ENCODE assay signal across 11 cellular contexts in genomic region chr17:17848311-17848710, GRCh38. TPM values are rescaled to one million over a fixed set of nuclear protein-coding genes. Genes with fewer than 3 reads are reported as not detected.
DNase-seq lines count a peak whose midpoint lies in the region; ATAC-seq and TF ChIP-seq lines count a peak whose summit lies in the region.
"Had no signal": no experiment of that assay in that cellular context is flagged by ENCODE, and none has a peak within 500 bp of the region (broad histone marks: within the 10 kb centered on the region; RNA-seq: fewer than 3 reads in every experiment).

No MANE protein-coding gene starts in this region.

- peak overlapping the region; percentile 93 for H2BK15ac ChIP-seq in neuronal stem cell (ENCODE audit: low read length)

- H3K14ac ChIP-seq in neuronal stem cell (ENCODE audit: low read length): peak overlapping the region; percentile 92

- peak overlapping the region; percentile 4 for H3K4ac ChIP-seq in neuronal stem cell (ENCODE audit: low read length)

- no peak for ATAC-seq in right cardiac atrium

- H3K4me2 ChIP-seq in neuronal stem cell (ENCODE audit: insufficient read depth, low read length, poor library complexity, severe bottlenecking): no peak overlapping the region
- H3K4me2 ChIP-seq: hepatocyte, SK-N-SH had no signal

- H2BK5ac ChIP-seq in neuronal stem cell (ENCODE audit: low read length): peak overlapping the region; percentile 44

- 85% methylated on average over 8 of the region's 8 CpGs for WGBS in right cardiac atrium
- no CpG with 5 or more reads among the region's 8 CpGs for WGBS in neuronal stem cell (ENCODE audit: extremely low coverage in 2 of 2, insufficient read length in 2 of 2, insufficient replicate concordance in 1 of 2), 2 donors

- H3K4me1 Mint-ChIP-seq in brain: peaks cover 58% of the 10 kb centered on the region

- intact Hi-C loops in right cardiac atrium (cut with DNase I) (loop anchor here in 1 of 4 donors (10.0 kb wide), 1 partner anchor 164 kb away; the partner anchor contains the start of gene RAI1), cardiac septum (cut with DNase I) (no loop called here), vagina (cut with DNase I) (no loop called here)

- peaks cover 17% of the 10 kb centered on the region for H3K4me1 ChIP-seq in right cardiac atrium (ENCODE audit: control insufficient read depth, insufficient read depth, low read length)
- peaks cover 39 to 45% of the 10 kb centered on the region in 2 donors for H3K4me1 ChIP-seq in neuronal stem cell (ENCODE audit: control insufficient read depth in 2 of 2, insufficient read depth in 1 of 2, low read depth in 1 of 2, low read length in 2 of 2)
- H3K4me1 ChIP-seq in vagina: peaks cover 31% of the 10 kb centered on the region

- H3K27me3 ChIP-seq in right cardiac atrium (ENCODE audit: control insufficient read depth, insufficient read depth) (no peaks in the 10 kb centered on the region), neuronal stem cell (ENCODE audit: control insufficient read depth in 3 of 3, insufficient read depth in 3 of 3, low read depth in 1 of 3, low read length in 3 of 3) (no peaks in the 10 kb centered on the region), vagina (no peaks in the 10 kb centered on the region)
- H3K27me3 ChIP-seq: hepatocyte had no signal

- no peak overlapping the region for H4K8ac ChIP-seq in neuronal stem cell (ENCODE audit: low read depth, low read length)

- H3K27ac ChIP-seq in right cardiac atrium (ENCODE audit: low read length): peak overlapping the region; percentile 62
- no peak overlapping the region for H3K27ac ChIP-seq in neuronal stem cell (replicated peaks; ENCODE audit: low read length)
- peak overlapping the region; percentile 85 for H3K27ac ChIP-seq in vagina
- H3K27ac ChIP-seq: hepatocyte had no signal

- no peak overlapping the region for H2BK120ac ChIP-seq in neuronal stem cell (ENCODE audit: low read depth, low read length)

- no peak for TF ChIP-seq POLR2A in vagina (IDR thresholded peaks at IDR 0.05)

- no peaks in the 10 kb centered on the region for H3K27me3 Mint-ChIP-seq in brain

- H3K18ac ChIP-seq in neuronal stem cell (ENCODE audit: low read length): peak overlapping the region; percentile 85

- H3K36me3 ChIP-seq in neuronal stem cell (replicated peaks in 1 of 2; ENCODE audit: control insufficient read depth in 2 of 2, insufficient read depth in 2 of 2, low read length in 2 of 2) (no peaks in the 10 kb centered on the region), vagina (peaks cover 0 to 8% of the 10 kb centered on the region in 2 donors)

- no peaks in the 10 kb centered on the region for H3K36me3 Mint-ChIP-seq in brain

- H3K9me3 ChIP-seq in right cardiac atrium (ENCODE audit: control insufficient read depth, low read length) (no peaks in the 10 kb centered on the region), neuronal stem cell (replicated peaks in 1 of 2; ENCODE audit: control insufficient read depth in 2 of 2, insufficient read depth in 1 of 2, low read depth in 1 of 2, low read length in 2 of 2) (no peaks in the 10 kb centered on the region), vagina (no peaks in the 10 kb centered on the region)
- H3K9me3 ChIP-seq: SK-N-SH had no signal

- H3K9ac ChIP-seq in neuronal stem cell (ENCODE audit: low read depth, low read length, poor library complexity): peak overlapping the region; percentile 8
- H3K9ac ChIP-seq: SK-N-SH had no signal

- no peaks in the 10 kb centered on the region for H3K9me3 Mint-ChIP-seq in brain
- H3K9me3 Mint-ChIP-seq: CD14-positive monocyte had no signal

- no peak overlapping the region for H4K91ac ChIP-seq in neuronal stem cell (ENCODE audit: low read depth, low read length, poor library complexity)

- H2AK5ac ChIP-seq in neuronal stem cell (ENCODE audit: low read depth, low read length): peak overlapping the region; percentile 95

- no peak for TF ChIP-seq CTCF in brain (conservative IDR thresholded peaks at IDR 0.05)
- TF ChIP-seq CTCF in vagina (IDR thresholded peaks at IDR 0.05): no peak

- peak in 2 of 3 donors; percentile 51 to 65 for DNase-seq in right cardiac atrium
- DNase-seq in cardiac septum (ENCODE audit: low spot score): no peak
- no peak for DNase-seq in neuronal stem cell (ENCODE audit: low spot score)
- no peak for DNase-seq in vagina (ENCODE audit: extremely low spot score in 2 of 2)
- DNase-seq in NCI-H1930 (lab: John Stamatoyannopoulos, UW): no peak
- DNase-seq in Kasumi-1 (lab: John Stamatoyannopoulos, UW): no peak
- no peak for DNase-seq in NCI-H69 (lab: John Stamatoyannopoulos, UW)
- DNase-seq: SK-N-SH had no signal

- peak overlapping the region; percentile 25 for H3K23ac ChIP-seq in neuronal stem cell (ENCODE audit: low read depth, low read length, poor library complexity)

- no peaks in the 10 kb centered on the region for H3K79me1 ChIP-seq in neuronal stem cell (ENCODE audit: low read depth, low read length)

- peak overlapping the region; percentile 88 for H2BK12ac ChIP-seq in neuronal stem cell (ENCODE audit: low read length)

- H3K4me3 ChIP-seq in right cardiac atrium (ENCODE audit: low read length) (no peak overlapping the region), neuronal stem cell (ENCODE audit: low read length in 2 of 2) (no peak overlapping the region), vagina (no peak overlapping the region)
- H3K4me3 ChIP-seq: hepatocyte had no signal

- no peak overlapping the region for H2AFZ ChIP-seq in neuronal stem cell (ENCODE audit: low read length)
- H2AFZ ChIP-seq: hepatocyte had no signal

- H3K4me3 Mint-ChIP-seq in brain: no peak overlapping the region
- H3K4me3 Mint-ChIP-seq: CD14-positive monocyte had no signal

- H3K27ac Mint-ChIP-seq in brain: peak overlapping the region in 3 of 5 experiments; percentile 41 to 82 (median 82)

RNA-seq across cellular contexts. Expression of gene SREBF1, which starts 11.5 kb away (rescaled TPM):
- 10 to 100 TPM; 28.7 to 41.6 (median 36.2) TPM for total RNA-seq in right cardiac atrium
- 45.7 TPM for polyA plus RNA-seq in right cardiac atrium
- total RNA-seq in cardiac septum: 17.1 TPM
- polyA plus RNA-seq in brain (ENCODE audit: insufficient read depth, low read depth, low replicate concordance): 39.4 TPM
- 57.8 TPM for polyA plus RNA-seq in neuronal stem cell (2013, experiment 1 of 2)
- 61.7 TPM for polyA plus RNA-seq in neuronal stem cell (2013, experiment 2 of 2)
- 84.0 TPM for total RNA-seq in vagina

Comparison
In these comparisons a context has a peak if more than half of its experiments do, and no peak if none do; other contexts are left out.
1. DNase-seq: peak in right cardiac atrium (2 of 3); none in cardiac septum (single experiment), neuronal stem cell (single experiment), vagina (0 of 2), NCI-H1930 (0 of 2), Kasumi-1 (0 of 2) and NCI-H69 (single experiment).